ENCODE assay signal across 26 cellular contexts in the genomic region with DNA sequence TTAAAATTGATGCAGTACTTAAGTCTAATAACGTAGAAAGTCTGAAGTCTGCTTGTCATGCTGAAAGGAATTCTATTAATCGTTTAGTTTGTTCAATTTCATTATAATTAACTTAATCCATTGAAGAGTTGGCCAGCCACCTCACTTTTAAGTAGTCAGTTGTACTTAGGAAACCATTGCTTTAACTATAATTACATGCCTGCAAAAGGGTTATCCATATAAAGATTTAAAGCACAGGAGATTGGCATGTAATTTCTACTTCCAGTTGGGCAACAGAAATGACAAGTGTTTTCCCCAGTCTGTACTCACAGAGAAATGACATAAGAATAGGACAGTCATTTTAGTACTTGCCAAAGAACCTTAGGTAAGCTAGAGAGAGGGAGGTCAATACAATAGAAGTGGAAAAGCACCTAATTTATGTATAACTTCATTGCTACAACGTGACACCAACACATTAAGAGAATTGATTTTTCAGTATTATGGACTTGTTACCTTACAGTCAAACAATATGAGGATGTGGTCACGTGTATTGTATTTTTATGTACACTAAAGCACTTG. TPM values are rescaled to one million over a fixed set of nuclear protein-coding genes. Genes with fewer than 3 reads are reported as not detected.
DNase-seq lines count a peak whose midpoint lies in the region; ATAC-seq and TF ChIP-seq lines count a peak whose summit lies in the region.
"Had no signal": no experiment of that assay in that cellular context is flagged by ENCODE, and none has a peak within 500 bp of the region (broad histone marks: within the 10 kb centered on the region; RNA-seq: fewer than 3 reads in every experiment).

No MANE protein-coding gene starts in this region.

- H3K4me3 Mint-ChIP-seq in dendritic cell treated with granulocyte-macrophage colony-stimulating factor and Interleukin-4, amounts not matched to agents 40 ng/mL and 50 ng/mL, for 4 days, result no peak overlapping the region
- peak overlapping the region in 1 of 7 donors; percentile 21 for H3K4me3 Mint-ChIP-seq in CD8-positive, alpha-beta memory T cell
- H3K4me3 Mint-ChIP-seq: activated CD4-positive, alpha-beta memory T cell treated with anti-CD3 and anti-CD28 coated beads, Interleukin-2, amount 10 ng/mL, durations not matched to agents 7 days and 5 days; activated naive CD4-positive, alpha-beta T cell treated with anti-CD3 and anti-CD28 coated beads, Interleukin-2, amount 10 ng/mL, durations not matched to agents 7 days and 5 days had no signal

- H3K4me1 ChIP-seq in CD8-positive, alpha-beta memory T cell (ENCODE audit: insufficient read depth, low read length), result peaks cover 18% of the 10 kb centered on the region

- H3K4me1 Mint-ChIP-seq in dendritic cell treated with granulocyte-macrophage colony-stimulating factor and Interleukin-4, amounts not matched to agents 40 ng/mL and 50 ng/mL, for 4 days (ENCODE audit: low read depth), result peaks cover 68% of the 10 kb centered on the region
- H3K4me1 Mint-ChIP-seq in CD8-positive, alpha-beta memory T cell, result peaks cover 19 to 22% (median 21%) of the 10 kb centered on the region in 3 donors

- in situ Hi-C loops in GM13977 (cut with MboI; ENCODE audit: low pct_unique_long_range_greater_than_20kb, low sequenced_read_pairs, unreplicated experiment), result no loop called here

- no peaks in the 10 kb centered on the region for H3K27me3 Mint-ChIP-seq in dendritic cell treated with granulocyte-macrophage colony-stimulating factor and Interleukin-4, amounts not matched to agents 40 ng/mL and 50 ng/mL, for 4 days
- peaks cover 0 to 3% of the 10 kb centered on the region in 2 donors for H3K27me3 Mint-ChIP-seq in CD8-positive, alpha-beta memory T cell

- intact Hi-C loops in dendritic cell treated with granulocyte-macrophage colony-stimulating factor and Interleukin-4, amounts not matched to agents 40 ng/mL and 50 ng/mL, for 4 days (cut with micrococcal nuclease), result loop anchor here (10.0 kb wide), 1 partner anchor 301 kb away; no protein-coding TSS in a partner anchor
- intact Hi-C loops in Right ventricle myocardium superior (cut with DNase I), result no loop called here

- H3K9me3 Mint-ChIP-seq in dendritic cell treated with granulocyte-macrophage colony-stimulating factor and Interleukin-4, amounts not matched to agents 40 ng/mL and 50 ng/mL, for 4 days, result no peaks in the 10 kb centered on the region
- no peaks in the 10 kb centered on the region for H3K9me3 Mint-ChIP-seq in CD8-positive, alpha-beta memory T cell
- H3K9me3 Mint-ChIP-seq: activated CD4-positive, alpha-beta memory T cell treated with anti-CD3 and anti-CD28 coated beads, Interleukin-2, amount 10 ng/mL, durations not matched to agents 7 days and 5 days; activated naive CD4-positive, alpha-beta T cell treated with anti-CD3 and anti-CD28 coated beads, Interleukin-2, amount 10 ng/mL, durations not matched to agents 7 days and 5 days had no signal

- no peak for ATAC-seq in Right ventricle myocardium superior (ENCODE audit: poor library complexity)
- ATAC-seq: esophagus mucosa, gastrocnemius medialis, K562 had no signal

- H3K4me3 ChIP-seq in CD8-positive, alpha-beta memory T cell (ENCODE audit: low read length), result no peak overlapping the region
- H3K4me3 ChIP-seq: gastrocnemius medialis, HAP-1, K562, sigmoid colon, stomach, upper lobe of left lung had no signal

- H3K9me3 ChIP-seq in CD8-positive, alpha-beta memory T cell (ENCODE audit: low read length), result no peaks in the 10 kb centered on the region
- H3K9me3 ChIP-seq: BE2C, gastrocnemius medialis, HAP-1, sigmoid colon, stomach, upper lobe of left lung had no signal

- CTCF ChIA-PET in CD8-positive, alpha-beta memory T cell (lab: Charles Lee), result no interaction called here

- POLR2A ChIA-PET in CD8-positive, alpha-beta memory T cell (lab: Charles Lee), result no interaction called here

- DNase-seq in CD1c-positive myeloid dendritic cell (ENCODE audit: extremely low spot score), result peak; percentile 60
- DNase-seq in GM13977 (ENCODE audit: low spot score), result peak; percentile 40
- DNase-seq in NCI-H2227 treated with DMSO at 0.1 percent for 48 hours (lab: John Stamatoyannopoulos, UW), result peak; percentile 49
- no peak for DNase-seq in Right ventricle myocardium superior
- DNase-seq in DMS153 treated with DMSO at 0.1 percent for 48 hours (lab: John Stamatoyannopoulos, UW; ENCODE audit: unreplicated experiment), result no peak
- no peak for DNase-seq in CD8-positive, alpha-beta memory T cell
- DNase-seq in SHP77 treated with DMSO at 0.1 percent for 48 hours (lab: John Stamatoyannopoulos, UW), result no peak
- DNase-seq: activated CD4-positive, alpha-beta memory T cell treated with anti-CD3 and anti-CD28 coated beads, Interleukin-2, amount 10 ng/mL, durations not matched to agents 7 days and 5 days; activated naive CD4-positive, alpha-beta T cell treated with anti-CD3 and anti-CD28 coated beads, Interleukin-2, amount 10 ng/mL, durations not matched to agents 7 days and 5 days; activated T-cell treated with anti-CD3 and anti-CD28 coated beads, Interleukin-2, amount 50 U/mL, for 1 hour; BE2C; cerebellar nuclear complex; effector CD4-positive, alpha-beta T cell; gastrocnemius medialis; NCI-H1105; NCI-H2171 treated with DMSO at 0.1 percent for 48 hours; sigmoid colon; stomach; upper lobe of left lung had no signal

- H3K27me3 ChIP-seq in CD8-positive, alpha-beta memory T cell (ENCODE audit: insufficient read depth, low read length, poor library complexity, severe bottlenecking), result no peaks in the 10 kb centered on the region
- H3K27me3 ChIP-seq: BE2C, gastrocnemius medialis, sigmoid colon, stomach, upper lobe of left lung had no signal

- peak overlapping the region; percentile 95 for H3K27ac Mint-ChIP-seq in dendritic cell treated with granulocyte-macrophage colony-stimulating factor and Interleukin-4, amounts not matched to agents 40 ng/mL and 50 ng/mL, for 4 days
- H3K27ac Mint-ChIP-seq in CD8-positive, alpha-beta memory T cell, result peak overlapping the region in 3 of 8 donors; percentile 13 to 86 (median 27)
- H3K27ac Mint-ChIP-seq: activated CD4-positive, alpha-beta memory T cell treated with anti-CD3 and anti-CD28 coated beads, Interleukin-2, amount 10 ng/mL, durations not matched to agents 7 days and 5 days; activated naive CD4-positive, alpha-beta T cell treated with anti-CD3 and anti-CD28 coated beads, Interleukin-2, amount 10 ng/mL, durations not matched to agents 7 days and 5 days had no signal

- TF ChIP-seq CTCF in GM13977 (IDR thresholded peaks at IDR 0.05; ENCODE audit: extremely low read depth, insufficient read depth, missing control alignments), result no peak

- H3K36me3 Mint-ChIP-seq in dendritic cell treated with granulocyte-macrophage colony-stimulating factor and Interleukin-4, amounts not matched to agents 40 ng/mL and 50 ng/mL, for 4 days (ENCODE audit: low read depth), result peaks cover 13% of the 10 kb centered on the region
- H3K36me3 Mint-ChIP-seq in CD8-positive, alpha-beta memory T cell, result peaks cover 0 to 9% (median 0%) of the 10 kb centered on the region in 3 donors

- no peak overlapping the region for H3K27ac ChIP-seq in CD8-positive, alpha-beta memory T cell (ENCODE audit: low read depth, low read length)
- H3K27ac ChIP-seq: gastrocnemius medialis, parathyroid adenoma, sigmoid colon, stomach had no signal

- no peaks in the 10 kb centered on the region for H3K36me3 ChIP-seq in CD8-positive, alpha-beta memory T cell (ENCODE audit: insufficient read depth, low read length)
- H3K36me3 ChIP-seq: BE2C, gastrocnemius medialis, HAP-1, sigmoid colon, stomach, upper lobe of left lung had no signal

RNA-seq across cellular contexts. Expression of gene USP32, which starts 3.7 kb away (rescaled TPM):
- 30.9 TPM for total RNA-seq in Right ventricle myocardium superior
- total RNA-seq in CD8-positive, alpha-beta memory T cell, result 10 to 100 TPM; 23.1 to 24.8 TPM
- 8.6 TPM for polyA plus RNA-seq in CD8-positive, alpha-beta memory T cell

RNA-seq across cellular contexts. Expression of gene CHCT1, which starts 26.7 kb away (rescaled TPM):
- not detected for total RNA-seq in Right ventricle myocardium superior
- total RNA-seq in CD8-positive, alpha-beta memory T cell, result under 1 TPM in 1 of 2 experiments, not detected in 1; 0.24 TPM
- not detected for polyA plus RNA-seq in CD8-positive, alpha-beta memory T cell
- total RNA-seq: activated CD4-positive, alpha-beta memory T cell treated with anti-CD3 and anti-CD28 coated beads, Interleukin-2, amount 10 ng/mL, durations not matched to agents 7 days and 5 days; esophagus mucosa; gastrocnemius medialis; K562; lung microvascular endothelial cell; sigmoid colon; stomach had no signal
- polyA plus RNA-seq: K562, keratinocyte, sigmoid colon, stomach had no signal

Comparison
In these comparisons a context has a peak if more than half of its experiments do, and no peak if none do; other contexts are left out.
1. DNase-seq: peak in CD1c-positive myeloid dendritic cell (single experiment), GM13977 (single experiment) and NCI-H2227 treated with DMSO at 0.1 percent for 48 hours (single experiment); none in Right ventricle myocardium superior (single experiment), DMS153 treated with DMSO at 0.1 percent for 48 hours (single experiment), CD8-positive, alpha-beta memory T cell (0 of 5) and SHP77 treated with DMSO at 0.1 percent for 48 hours (single experiment).